ENCODE assay signal across 22 cellular contexts in the genomic region with DNA sequence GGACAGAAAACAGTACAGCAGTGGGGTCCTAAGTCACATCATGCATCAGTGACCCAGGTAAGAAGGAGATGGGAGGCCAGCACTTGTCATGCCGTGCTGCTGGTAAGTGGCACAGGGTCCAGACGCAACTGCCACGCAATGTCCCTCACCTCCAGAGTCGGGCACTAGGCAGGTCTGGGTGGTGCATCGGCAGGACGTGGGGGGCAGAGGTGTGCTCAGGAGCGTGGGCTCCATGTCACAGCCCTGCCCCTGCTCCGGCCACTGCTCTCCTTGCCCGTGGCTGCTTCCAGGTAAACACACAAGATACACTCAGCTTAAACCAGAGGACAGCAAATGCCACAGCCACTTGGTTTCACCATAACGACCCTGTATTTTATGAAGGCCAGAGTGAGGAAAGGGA. TPM values are rescaled to one million over a fixed set of nuclear protein-coding genes. Genes with fewer than 3 reads are reported as not detected.
"Had no signal": no experiment of that assay in that cellular context is flagged by ENCODE, and none has a peak within 500 bp of the region (broad histone marks: within the 10 kb centered on the region; RNA-seq: fewer than 3 reads in every experiment).

No MANE protein-coding gene starts in this region.

- H3K27me3 ChIP-seq: body of pancreas, hepatocyte, tibial artery had no signal

- H3K36me3 ChIP-seq: left ventricle myocardium inferior, tibial artery had no signal

- H3K27me3 Mint-ChIP-seq: activated CD4-positive, alpha-beta memory T cell treated with anti-CD3 and anti-CD28 coated beads, Interleukin-2, amount 10 ng/mL, durations not matched to agents 7 days and 5 days; activated naive CD4-positive, alpha-beta T cell treated with anti-CD3 and anti-CD28 coated beads, Interleukin-2, amount 10 ng/mL, durations not matched to agents 7 days and 5 days had no signal

- H3K27ac Mint-ChIP-seq: activated CD4-positive, alpha-beta memory T cell treated with anti-CD3 and anti-CD28 coated beads, Interleukin-2, amount 10 ng/mL, durations not matched to agents 7 days and 5 days; activated naive CD4-positive, alpha-beta T cell treated with anti-CD3 and anti-CD28 coated beads, Interleukin-2, amount 10 ng/mL, durations not matched to agents 7 days and 5 days; effector memory CD8-positive, alpha-beta T cell; immature natural killer cell; nephron; T-helper 17 cell had no signal

- H3K9me3 Mint-ChIP-seq: activated CD4-positive, alpha-beta memory T cell treated with anti-CD3 and anti-CD28 coated beads, Interleukin-2, amount 10 ng/mL, durations not matched to agents 7 days and 5 days; activated naive CD4-positive, alpha-beta T cell treated with anti-CD3 and anti-CD28 coated beads, Interleukin-2, amount 10 ng/mL, durations not matched to agents 7 days and 5 days; effector memory CD8-positive, alpha-beta T cell; immature natural killer cell; nephron had no signal

- H3K4me1 Mint-ChIP-seq: activated CD4-positive, alpha-beta memory T cell treated with anti-CD3 and anti-CD28 coated beads, Interleukin-2, amount 10 ng/mL, durations not matched to agents 7 days and 5 days; activated naive CD4-positive, alpha-beta T cell treated with anti-CD3 and anti-CD28 coated beads, Interleukin-2, amount 10 ng/mL, durations not matched to agents 7 days and 5 days; immature natural killer cell; T-helper 17 cell had no signal

- H3K4me3 ChIP-seq: body of pancreas, hepatocyte, left ventricle myocardium inferior, tibial artery had no signal

- H3K9me3 ChIP-seq: body of pancreas, left ventricle myocardium inferior, tibial artery had no signal

- H3K4me2 ChIP-seq: hepatocyte had no signal

- H3K36me3 Mint-ChIP-seq: activated naive CD4-positive, alpha-beta T cell treated with anti-CD3 and anti-CD28 coated beads, Interleukin-2, amount 10 ng/mL, durations not matched to agents 7 days and 5 days; immature natural killer cell had no signal

- H2AFZ ChIP-seq: hepatocyte had no signal

- H3K4me3 Mint-ChIP-seq: activated CD4-positive, alpha-beta memory T cell treated with anti-CD3 and anti-CD28 coated beads, Interleukin-2, amount 10 ng/mL, durations not matched to agents 7 days and 5 days; activated naive CD4-positive, alpha-beta T cell treated with anti-CD3 and anti-CD28 coated beads, Interleukin-2, amount 10 ng/mL, durations not matched to agents 7 days and 5 days; effector memory CD8-positive, alpha-beta T cell; immature natural killer cell; nephron; T-helper 17 cell had no signal

- H3K27ac ChIP-seq: body of pancreas, hepatocyte, left ventricle myocardium inferior, tibial artery had no signal

- DNase-seq: activated CD4-positive, alpha-beta memory T cell treated with anti-CD3 and anti-CD28 coated beads, Interleukin-2, amount 10 ng/mL, durations not matched to agents 7 days and 5 days; activated CD4-positive, alpha-beta T cell treated with anti-CD3 and anti-CD28 coated beads for 48 hours; activated effector memory CD4-positive, alpha-beta T cell treated with anti-CD3 and anti-CD28 coated beads, Interleukin-2, amount 50 U/mL, for 16 hours; activated naive CD4-positive, alpha-beta T cell treated with anti-CD3 and anti-CD28 coated beads, Interleukin-2, amount 10 ng/mL, durations not matched to agents 7 days and 5 days; activated T-cell treated with anti-CD3 and anti-CD28 coated beads for 4 hours; body of pancreas; dermis blood vessel endothelial cell; effector memory CD8-positive, alpha-beta T cell; glutamatergic neuron; immature natural killer cell; kidney glomerular epithelial cell; left ventricle myocardium inferior; mammary epithelial cell; small intestine; stimulated activated CD4-positive, alpha-beta T cell treated with anti-CD3 and anti-CD28 coated beads, Interleukin-2, amount 100 ng/mL, for 48 hours; stimulated activated naive CD8-positive, alpha-beta T cell treated with anti-CD3 and anti-CD28 coated beads, Interleukin-15, Interleukin-2, amounts not matched to agents 100 U/mL and 50 U/mL, for 24 hours; SW 1271; T-helper 17 cell; tibial artery had no signal

RNA-seq across cellular contexts. Expression of gene COBL, which starts 47.3 kb away (rescaled TPM):
- total RNA-seq: activated CD4-positive, alpha-beta memory T cell treated with anti-CD3 and anti-CD28 coated beads, Interleukin-2, amount 10 ng/mL, durations not matched to agents 7 days and 5 days; T-helper 17 cell had no signal
- polyA plus RNA-seq: endothelial cell of umbilical vein, immature natural killer cell had no signal
